Comparison of ENCODE assay signal across 16 cellular contexts in genomic region chr5:106849266-106849665, GRCh38.
DNase-seq lines count a peak whose midpoint lies in the region; ATAC-seq lines count a peak whose summit lies in the region.
"Had no signal": no experiment of that assay in that cellular context is flagged by ENCODE, and none has a peak within 500 bp of the region (broad histone marks: within the 10 kb centered on the region; RNA-seq: fewer than 3 reads in every experiment).

No MANE protein-coding gene starts in this region.

- H4K91ac ChIP-seq in neuronal stem cell (ENCODE audit: low read depth, low read length, poor library complexity): no peak overlapping the region

- no peak overlapping the region for H3K23ac ChIP-seq in neuronal stem cell (ENCODE audit: low read depth, low read length, poor library complexity)

- no peak overlapping the region for H2BK120ac ChIP-seq in neuronal stem cell (ENCODE audit: low read depth, low read length)

- H3K9ac ChIP-seq in neuronal stem cell (ENCODE audit: low read depth, low read length, poor library complexity): no peak overlapping the region

- no peak overlapping the region for H3K14ac ChIP-seq in neuronal stem cell (ENCODE audit: low read length)

- in situ Hi-C loops in Caki2 (cut with HindIII; ENCODE audit: low pct_unique_long_range_greater_than_20kb, low sequenced_read_pairs): no loop called here

- no peaks in the 10 kb centered on the region for H3K27me3 ChIP-seq in neuronal stem cell (ENCODE audit: control insufficient read depth in 3 of 3, insufficient read depth in 3 of 3, low read depth in 1 of 3, low read length in 3 of 3)

- no CpG with 5 or more reads among the region's 3 CpGs for WGBS in neuronal stem cell (ENCODE audit: extremely low coverage in 2 of 2, insufficient read length in 2 of 2, insufficient replicate concordance in 1 of 2), 2 donors

- DNase-seq in Caki2 (ENCODE audit: low read depth) (peak; percentile 57), NCI-H146 treated with DMSO at 0.1 percent for 48 hours (lab: John Stamatoyannopoulos, UW; ENCODE audit: unreplicated experiment) (peak; percentile 38), glomerular visceral epithelial cell (ENCODE audit: extremely low spot score) (peak; percentile 15), neuronal stem cell (ENCODE audit: low spot score) (no peak), HPDE6-E6E7 (ENCODE audit: extremely low spot score) (no peak)
- DNase-seq: ACHN, AML-193, DMS79, KBM-7, NCI-H1694 treated with DMSO at 0.1 percent for 48 hours, NCI-H2171 treated with DMSO at 0.1 percent for 48 hours, Right ventricle myocardium superior had no signal

- H3K79me1 ChIP-seq in neuronal stem cell (ENCODE audit: low read depth, low read length): no peaks in the 10 kb centered on the region

- H2AFZ ChIP-seq in neuronal stem cell (ENCODE audit: low read length): peak overlapping the region; percentile 24

- H3K18ac ChIP-seq in neuronal stem cell (ENCODE audit: low read length): no peak overlapping the region

- H2BK15ac ChIP-seq in neuronal stem cell (ENCODE audit: low read length): no peak overlapping the region

- H3K27ac ChIP-seq in neuronal stem cell (replicated peaks; ENCODE audit: low read length): no peak overlapping the region
- H3K27ac ChIP-seq: SK-N-MC had no signal

- H2BK12ac ChIP-seq in neuronal stem cell (ENCODE audit: low read length): no peak overlapping the region

- no peak overlapping the region for H2BK5ac ChIP-seq in neuronal stem cell (ENCODE audit: low read length)

- no peak overlapping the region for H4K8ac ChIP-seq in neuronal stem cell (ENCODE audit: low read depth, low read length)

- H3K4me1 ChIP-seq in neuronal stem cell (ENCODE audit: control insufficient read depth in 2 of 2, insufficient read depth in 1 of 2, low read depth in 1 of 2, low read length in 2 of 2): no peaks in the 10 kb centered on the region
- H3K4me1 ChIP-seq: HAP-1 had no signal

- H3K4me2 ChIP-seq in neuronal stem cell (ENCODE audit: insufficient read depth, low read length, poor library complexity, severe bottlenecking): no peak overlapping the region

- ATAC-seq in GM21619 (IDR thresholded peaks at IDR 0.05; ENCODE audit: unreplicated experiment) (no peak), HG02884 (IDR thresholded peaks at IDR 0.05; ENCODE audit: unreplicated experiment) (no peak)

- no peak overlapping the region for H3K4ac ChIP-seq in neuronal stem cell (ENCODE audit: low read length)

- H3K9me3 ChIP-seq in neuronal stem cell (replicated peaks in 1 of 2; ENCODE audit: control insufficient read depth in 2 of 2, insufficient read depth in 1 of 2, low read depth in 1 of 2, low read length in 2 of 2): no peaks in the 10 kb centered on the region
- H3K9me3 ChIP-seq: HAP-1 had no signal

- no peaks in the 10 kb centered on the region for H3K36me3 ChIP-seq in neuronal stem cell (replicated peaks in 1 of 2; ENCODE audit: control insufficient read depth in 2 of 2, insufficient read depth in 2 of 2, low read length in 2 of 2)
- H3K36me3 ChIP-seq: HAP-1 had no signal

- H2AK5ac ChIP-seq in neuronal stem cell (ENCODE audit: low read depth, low read length): no peak overlapping the region

- no peak overlapping the region for H3K4me3 ChIP-seq in neuronal stem cell (ENCODE audit: low read length in 2 of 2)
- H3K4me3 ChIP-seq: HAP-1, SK-N-MC had no signal

Comparison
In these comparisons a context has a peak if more than half of its experiments do, and no peak if none do; other contexts are left out.
1. DNase-seq: peak in Caki2 (single experiment), NCI-H146 treated with DMSO at 0.1 percent for 48 hours (single experiment) and glomerular visceral epithelial cell (single experiment); none in neuronal stem cell (single experiment) and HPDE6-E6E7 (single experiment).